In the genomic region with DNA sequence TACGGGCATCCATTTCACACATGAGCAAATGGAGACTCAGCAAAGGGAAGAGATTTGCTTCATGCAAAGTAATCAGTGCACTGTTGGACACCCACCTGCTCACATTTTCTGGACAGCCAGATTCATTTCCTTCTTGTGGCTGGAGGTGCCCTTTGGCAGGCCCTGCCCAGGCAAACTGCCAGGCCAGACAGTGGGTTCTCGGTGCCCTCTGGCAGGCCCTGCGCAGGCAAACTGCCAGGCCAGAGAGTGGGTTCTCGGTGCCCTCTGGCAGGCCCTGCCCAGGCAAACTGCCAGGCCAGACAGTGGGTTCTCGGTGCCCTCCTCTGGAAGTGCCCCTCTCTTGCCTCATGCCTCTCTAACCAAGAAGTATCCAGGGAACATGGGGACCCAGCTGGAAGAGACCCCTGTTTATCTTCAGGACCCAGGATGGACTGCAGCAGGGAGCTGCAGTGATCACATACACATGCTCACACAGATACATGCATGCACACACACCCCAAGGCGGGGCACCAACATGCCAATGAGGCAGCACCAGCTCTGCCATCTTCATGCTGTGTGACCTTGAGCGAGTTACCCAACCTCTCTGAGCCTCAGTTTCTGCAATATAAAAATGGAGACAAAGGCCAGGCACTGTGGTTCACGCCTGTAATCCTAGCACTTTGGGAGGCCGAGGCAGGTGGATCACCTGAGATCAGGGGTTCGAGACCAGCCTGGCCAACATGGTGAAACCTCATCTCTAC, we compare ENCODE assay signal across 1 cellular context.
TF ChIP-seq lines count a peak whose summit lies in the region.

No MANE protein-coding gene starts in this region.

TF ChIP-seq in H1, 55 proteins besides CTCF, POLR2A, EP300 and RAD21 (continued from another document):
- TF ChIP-seq RNF2 (IDR thresholded peaks at IDR 0.05; ENCODE audit: borderline replicate concordance, low read depth, low read length, missing control alignments, poor library complexity, severe bottlenecking): no peak
- TF ChIP-seq NANOG (IDR thresholded peaks at IDR 0.05; ENCODE audit: insufficient read depth, low read depth, low read length, poor library complexity, severe bottlenecking): no peak
